Comparison of ENCODE assay signal across 8 cellular contexts in genomic region chr20:38229376-38230252, GRCh38. TPM values are rescaled to one million over a fixed set of nuclear protein-coding genes. Genes with fewer than 3 reads are reported as not detected.
DNase-seq lines count a peak whose midpoint lies in the region; ATAC-seq and TF ChIP-seq lines count a peak whose summit lies in the region.

No MANE protein-coding gene starts in this region.

- no peaks in the 10 kb centered on the region for H3K9me3 Mint-ChIP-seq in activated CD4-positive, alpha-beta T cell treated with anti-CD3 and anti-CD28 coated beads for 36 hours (ENCODE audit: low read depth)
- H3K9me3 Mint-ChIP-seq in naive thymus-derived CD8-positive, alpha-beta T cell = no peaks in the 10 kb centered on the region

- peaks cover 5% of the 10 kb centered on the region for H3F3A ChIP-seq in SK-N-SH (replicated peaks; ENCODE audit: insufficient read depth)

- H3K27ac ChIP-seq in SK-N-SH (ENCODE audit: low read depth in 2 of 2, low read length in 1 of 2) = no peak overlapping the region
- no peak overlapping the region for H3K27ac ChIP-seq in transverse colon
- H3K27ac ChIP-seq in suprapubic skin = no peak overlapping the region

- CTCF ChIA-PET in activated CD4-positive, alpha-beta T cell treated with anti-CD3 and anti-CD28 coated beads for 36 hours (lab: Charles Lee) = interaction anchor here (0.7 to 1.8 kb wide), 3 partner anchors 8 to 177 kb away, joined by 3 to 8 read pairs (median 5); no protein-coding TSS in a partner anchor
- CTCF ChIA-PET in SK-N-SH (lab: Yijun Ruan, JAX) = interaction anchor here (0.7 to 18.4 kb wide), 25 partner anchors 8 to 246 kb away, joined by 3 to 725 read pairs (median 3); no protein-coding TSS in a partner anchor

- no peaks in the 10 kb centered on the region for H3K4me1 Mint-ChIP-seq in activated CD4-positive, alpha-beta T cell treated with anti-CD3 and anti-CD28 coated beads for 36 hours
- no peaks in the 10 kb centered on the region for H3K4me1 Mint-ChIP-seq in naive thymus-derived CD8-positive, alpha-beta T cell

- no peaks in the 10 kb centered on the region for H4K20me1 ChIP-seq in SK-N-SH (ENCODE audit: insufficient read depth)

- 50% methylated on average over 5 of the region's 6 CpGs for WGBS in SK-N-SH (ENCODE audit: low lambda C conversion rate)
- WGBS in transverse colon (ENCODE audit: low coverage in 1 of 2), 2 donors = 87% methylated on average over 6 of the region's 6 CpGs; no CpG with 5 or more reads in 1 of the 2 donors
- WGBS in suprapubic skin = 80% methylated on average over 6 of the region's 6 CpGs

- TF ChIP-seq CTCF in SK-N-SH (IDR thresholded peaks at IDR 0.05) (peak; percentile 65), transverse colon (IDR thresholded peaks at IDR 0.05) (peak in 4 of 5 experiments; percentile 32 to 37 (median 34)), suprapubic skin (IDR thresholded peaks at IDR 0.05) (peak in 1 of 2 donors; percentile 29)

- H3K4me3 Mint-ChIP-seq in activated CD4-positive, alpha-beta T cell treated with anti-CD3 and anti-CD28 coated beads for 36 hours = no peak overlapping the region
- H3K4me3 Mint-ChIP-seq in naive thymus-derived CD8-positive, alpha-beta T cell = no peak overlapping the region

- ATAC-seq in activated CD4-positive, alpha-beta T cell treated with anti-CD3 and anti-CD28 coated beads for 36 hours = no peak
- no peak for ATAC-seq in HG03175 (IDR thresholded peaks at IDR 0.05; ENCODE audit: unreplicated experiment)
- no peak for ATAC-seq in naive thymus-derived CD8-positive, alpha-beta T cell

- peak; percentile 17 for DNase-seq in activated CD4-positive, alpha-beta T cell treated with anti-CD3 and anti-CD28 coated beads for 36 hours
- no peak for DNase-seq in activated CD4-positive, alpha-beta T cell treated with anti-CD3 and anti-CD28 coated beads for 4 hours
- peak; percentile 70 for DNase-seq in SK-N-SH
- DNase-seq in germinal center (ENCODE audit: low spot score) = peak; percentile 52
- DNase-seq in transverse colon = no peak
- DNase-seq in naive thymus-derived CD8-positive, alpha-beta T cell = no peak
- no peak for DNase-seq in suprapubic skin (ENCODE audit: low spot score in 2 of 2)

- H3K4me1 ChIP-seq in SK-N-SH (ENCODE audit: control insufficient read depth in 1 of 2, insufficient read depth in 2 of 2, low read depth in 1 of 2, low read length in 1 of 2) = peaks cover 0 to 7% of the 10 kb centered on the region in 2 experiments; a peak in 1 of 4 replicates
- H3K4me1 ChIP-seq in transverse colon = no peaks in the 10 kb centered on the region
- peaks cover 10% of the 10 kb centered on the region for H3K4me1 ChIP-seq in suprapubic skin

- peaks cover 6% of the 10 kb centered on the region for H3K27me3 Mint-ChIP-seq in activated CD4-positive, alpha-beta T cell treated with anti-CD3 and anti-CD28 coated beads for 36 hours
- peaks cover 3 to 36% (median 13%) of the 10 kb centered on the region in 5 donors for H3K27me3 Mint-ChIP-seq in naive thymus-derived CD8-positive, alpha-beta T cell

- H2AFZ ChIP-seq in SK-N-SH (ENCODE audit: low read depth) = no peak overlapping the region

- no peaks in the 10 kb centered on the region for H3K36me3 Mint-ChIP-seq in activated CD4-positive, alpha-beta T cell treated with anti-CD3 and anti-CD28 coated beads for 36 hours (ENCODE audit: low read depth)
- H3K36me3 Mint-ChIP-seq in naive thymus-derived CD8-positive, alpha-beta T cell = no peaks in the 10 kb centered on the region

- no peaks in the 10 kb centered on the region for H3K27me3 ChIP-seq in SK-N-SH (ENCODE audit: insufficient read depth)
- H3K27me3 ChIP-seq in transverse colon = no peaks in the 10 kb centered on the region
- H3K27me3 ChIP-seq in suprapubic skin = no peaks in the 10 kb centered on the region

- TF ChIP-seq EP300 in SK-N-SH (IDR thresholded peaks at IDR 0.05; ENCODE audit: borderline replicate concordance in 1 of 2, low read depth in 1 of 2, low read length in 1 of 2) (no peak), transverse colon (IDR thresholded peaks at IDR 0.05; ENCODE audit: low read depth) (no peak), suprapubic skin (IDR thresholded peaks at IDR 0.05) (no peak)

- H3K27ac Mint-ChIP-seq in activated CD4-positive, alpha-beta T cell treated with anti-CD3 and anti-CD28 coated beads for 36 hours = no peak overlapping the region
- H3K27ac Mint-ChIP-seq in naive thymus-derived CD8-positive, alpha-beta T cell = no peak overlapping the region

- TF ChIP-seq POLR2A in transverse colon (IDR thresholded peaks at IDR 0.05) = no peak
- TF ChIP-seq POLR2A in suprapubic skin (IDR thresholded peaks at IDR 0.05) = no peak

- H3K4me3 ChIP-seq in SK-N-SH (ENCODE audit: low read depth in 2 of 2, low read length in 1 of 2) (no peak overlapping the region; a peak in 1 of 4 replicates), transverse colon (no peak overlapping the region), suprapubic skin (no peak overlapping the region)

- in situ Hi-C loops in transverse colon (cut with MboI; ENCODE audit: low pct_ligation_motif_present in 1 of 4, low pct_unique_long_range_greater_than_20kb in 1 of 4, low sequenced_read_pairs in 3 of 4) = loop anchor here in 3 of 4 donors (5.0 to 25.0 kb wide), 5 partner anchors 95 to 667 kb away; no protein-coding TSS in a partner anchor

- H3K9me3 ChIP-seq in SK-N-SH (no peaks in the 10 kb centered on the region), transverse colon (no peaks in the 10 kb centered on the region), suprapubic skin (no peaks in the 10 kb centered on the region)

- no peaks in the 10 kb centered on the region for H3K36me3 ChIP-seq in SK-N-SH (replicated peaks in 1 of 2; ENCODE audit: control insufficient read depth in 1 of 2, insufficient read depth in 2 of 2, low read length in 1 of 2)
- no peaks in the 10 kb centered on the region for H3K36me3 ChIP-seq in transverse colon
- H3K36me3 ChIP-seq in suprapubic skin = no peaks in the 10 kb centered on the region

- TF ChIP-seq RAD21 in SK-N-SH (IDR thresholded peaks at IDR 0.05; ENCODE audit: low read length) = peak; percentile 62

- H3K9me2 ChIP-seq in SK-N-SH = no peaks in the 10 kb centered on the region

- intact Hi-C loops in activated CD4-positive, alpha-beta T cell treated with anti-CD3 and anti-CD28 coated beads for 36 hours (cut with DNase I, micrococcal nuclease) = no loop called here
- intact Hi-C loops in transverse colon (cut with DNase I; ENCODE audit: low total_unique reads) = no loop called here

- no peak overlapping the region for H3K4me2 ChIP-seq in SK-N-SH

- POLR2A ChIA-PET in activated CD4-positive, alpha-beta T cell treated with anti-CD3 and anti-CD28 coated beads for 36 hours (lab: Charles Lee) = no interaction called here
- POLR2A ChIA-PET in SK-N-SH (lab: Yijun Ruan, JAX) = no interaction called here
- POLR2A ChIA-PET in naive thymus-derived CD8-positive, alpha-beta T cell (lab: Charles Lee) = no interaction called here

- no peaks in the 10 kb centered on the region for H3K79me2 ChIP-seq in SK-N-SH (ENCODE audit: insufficient read depth)

- no peak overlapping the region for H3K9ac ChIP-seq in SK-N-SH

TF ChIP-seq in SK-N-SH, 30 proteins besides CTCF, POLR2A, EP300 and RAD21:
- TF ChIP-seq RCOR1 (IDR thresholded peaks at IDR 0.05; ENCODE audit: low read length) (no peak), SMC3 (IDR thresholded peaks at IDR 0.05; ENCODE audit: low read depth, low read length) (peak; percentile 75), MEF2A (IDR thresholded peaks at IDR 0.05; ENCODE audit: borderline replicate concordance, low read depth) (no peak), NFIC (IDR thresholded peaks at IDR 0.05; ENCODE audit: borderline replicate concordance) (no peak), TCF12 (IDR thresholded peaks at IDR 0.05) (no peak), CHD2 (IDR thresholded peaks at IDR 0.05; ENCODE audit: low read length, partially characterized antibody) (no peak), YY1 (IDR thresholded peaks at IDR 0.05; ENCODE audit: low read depth) (no peak)

RNA-seq across cellular contexts. Expression of gene KIAA1755, which starts 30.9 kb away (rescaled TPM):
- total RNA-seq in activated CD4-positive, alpha-beta T cell treated with anti-CD3 and anti-CD28 coated beads for 36 hours = not detected
- 0.44 and 0.54 TPM in 2 replicates for polyA plus RNA-seq in SK-N-SH (2012; rRNA removed)
- polyA plus RNA-seq in SK-N-SH (2012; cell fraction: cytosol; rRNA removed) = 0.26 and 0.41 TPM in 2 replicates
- 1.5 TPM in 2 replicates for polyA plus RNA-seq in SK-N-SH (2012; cell fraction: nucleus; rRNA removed)
- total RNA-seq in transverse colon (10 to 100 TPM in 1 of 4 donors, 1 to 10 TPM in 3; 1.6 to 20.2 (median 3.7) TPM), suprapubic skin (1 to 10 TPM in 3 of 4 donors, not detected in 1; 1.2 to 3.3 (median 2.0) TPM)
- total RNA-seq in naive thymus-derived CD8-positive, alpha-beta T cell = not detected
- polyA plus RNA-seq in naive thymus-derived CD8-positive, alpha-beta T cell = not detected

Comparison
In these comparisons a context has a peak if more than half of its experiments do, and no peak if none do; other contexts are left out.
1. DNase-seq: peak in activated CD4-positive, alpha-beta T cell treated with anti-CD3 and anti-CD28 coated beads for 36 hours (single experiment), SK-N-SH (single experiment) and germinal center (single experiment); none in activated CD4-positive, alpha-beta T cell treated with anti-CD3 and anti-CD28 coated beads for 4 hours (0 of 2), transverse colon (single experiment), naive thymus-derived CD8-positive, alpha-beta T cell (0 of 10) and suprapubic skin (0 of 2).